ENCODE assay signal across 8 cellular contexts in genomic region chr2:128027278-128027800, GRCh38. TPM values are rescaled to one million over a fixed set of nuclear protein-coding genes. Genes with fewer than 3 reads are reported as not detected.
DNase-seq lines count a peak whose midpoint lies in the region; ATAC-seq and TF ChIP-seq lines count a peak whose summit lies in the region.

No MANE protein-coding gene starts in this region.

- H3K4me3 ChIP-seq in GM06990 (replicated peaks; ENCODE audit: low read depth, low read length) (peak overlapping the region; percentile 96), osteoblast (ENCODE audit: insufficient read depth, low read length) (peak overlapping the region; percentile 94), testis (peak overlapping the region; percentile 98 to 100)

- WGBS in testis, 2 donors = 0% methylated on average over 18 of the region's 51 CpGs; no CpG with 5 or more reads in 1 of the 2 donors

- no peak for TF ChIP-seq POLR2A in testis (IDR thresholded peaks at IDR 0.05)

- no peaks in the 10 kb centered on the region for H4K20me1 ChIP-seq in osteoblast (ENCODE audit: insufficient read depth, low read length)

- H3K36me3 ChIP-seq in GM06990 (ENCODE audit: control insufficient read depth, insufficient read depth, low read length) (no peaks in the 10 kb centered on the region; the same call in 1 of the 2 replicates), osteoblast (ENCODE audit: insufficient read depth, low read length) (no peaks in the 10 kb centered on the region), testis (ENCODE audit: low read depth, missing control alignments) (no peaks in the 10 kb centered on the region)

- peak; percentile 87 for ATAC-seq in HG02642 (IDR thresholded peaks at IDR 0.05; ENCODE audit: poor library complexity, unreplicated experiment)
- ATAC-seq in SK-N-SH treated with all-trans-retinoic acid at 6 μM for 48 hours = peak; percentile 87

- no peak for TF ChIP-seq CTCF in GM06990 (IDR thresholded peaks at IDR 0.05; ENCODE audit: insufficient read depth, low read length, poor library complexity, severe bottlenecking)
- no peak for TF ChIP-seq CTCF in osteoblast (IDR thresholded peaks at IDR 0.05; ENCODE audit: extremely low read depth, low read depth, low read length)
- no peak for TF ChIP-seq CTCF in testis (IDR thresholded peaks at IDR 0.05)

- H3K4me2 ChIP-seq in osteoblast (ENCODE audit: insufficient read depth, low read length) = peak overlapping the region; percentile 84

- peak overlapping the region; percentile 86 for H2AFZ ChIP-seq in osteoblast (ENCODE audit: low read length)

- H3K36me3 Mint-ChIP-seq in activated naive CD8-positive, alpha-beta T cell = no peaks in the 10 kb centered on the region

- peak overlapping the region; percentile 86 for H3K4me3 Mint-ChIP-seq in activated naive CD8-positive, alpha-beta T cell

- no peak overlapping the region for H3K27ac Mint-ChIP-seq in activated naive CD8-positive, alpha-beta T cell

- no peaks in the 10 kb centered on the region for H3K9me3 Mint-ChIP-seq in activated naive CD8-positive, alpha-beta T cell (ENCODE audit: low read depth)

- DNase-seq in GM06990 (ENCODE audit: extremely low read depth, insufficient read length) (peak; percentile 100), NCI-H1092 treated with DMSO at 0.1 percent for 48 hours (lab: John Stamatoyannopoulos, UW) (peak; percentile 92), head of caudate nucleus (peak; percentile 96 to 100 (median 99)), osteoblast (ENCODE audit: insufficient read length, low spot score, missing footprints) (peak; percentile 100), testis (peak; percentile 99)

- peaks cover 36% of the 10 kb centered on the region for H3K79me2 ChIP-seq in osteoblast (ENCODE audit: insufficient read depth, low read length)

- peaks cover 19% of the 10 kb centered on the region for H3K4me1 Mint-ChIP-seq in activated naive CD8-positive, alpha-beta T cell (ENCODE audit: low read depth)

- no peaks in the 10 kb centered on the region for H3K27me3 Mint-ChIP-seq in activated naive CD8-positive, alpha-beta T cell

- no peaks in the 10 kb centered on the region for H3K9me3 ChIP-seq in osteoblast (ENCODE audit: low read depth, low read length)
- H3K9me3 ChIP-seq in testis = no peaks in the 10 kb centered on the region

- H3K27me3 ChIP-seq in GM06990 (replicated peaks; ENCODE audit: control insufficient read depth, insufficient read depth, low read length) (no peaks in the 10 kb centered on the region), osteoblast (ENCODE audit: insufficient read depth, low read length) (no peaks in the 10 kb centered on the region), testis (no peaks in the 10 kb centered on the region)

- H3K27ac ChIP-seq in osteoblast (ENCODE audit: low read depth, low read length) = peak overlapping the region; percentile 61
- peak overlapping the region; percentile 92 to 95 for H3K27ac ChIP-seq in testis

- H3K4me1 ChIP-seq in osteoblast (ENCODE audit: insufficient read depth, low read length) (peaks cover 3% of the 10 kb centered on the region), testis (peaks cover 15% of the 10 kb centered on the region)

- intact Hi-C loops in head of caudate nucleus (cut with DNase I) (loop anchor here (10.0 kb wide), 1 partner anchor 143 kb away; the partner anchor contains the start of gene AMMECR1L), testis (cut with DNase I; ENCODE audit: low total_unique reads) (no loop called here)

TF ChIP-seq in SK-N-SH treated with all-trans-retinoic acid at 6 μM for 48 hours, 23 proteins besides CTCF, POLR2A, EP300 and RAD21:
- no peak for TF ChIP-seq ISL1 (CRISPR knock-in tag; IDR thresholded peaks at IDR 0.05)
- no peak for TF ChIP-seq ESRRG (CRISPR knock-in tag; IDR thresholded peaks at IDR 0.05)
- no peak for TF ChIP-seq TCF4 (CRISPR knock-in tag; IDR thresholded peaks at IDR 0.05; ENCODE audit: borderline replicate concordance)
- no peak for TF ChIP-seq CSDC2 (CRISPR knock-in tag; IDR thresholded peaks at IDR 0.05)
- no peak for TF ChIP-seq ZNF565 (CRISPR knock-in tag; conservative IDR thresholded peaks at IDR 0.05; ENCODE audit: low read depth)
- TF ChIP-seq, protein P1, sequence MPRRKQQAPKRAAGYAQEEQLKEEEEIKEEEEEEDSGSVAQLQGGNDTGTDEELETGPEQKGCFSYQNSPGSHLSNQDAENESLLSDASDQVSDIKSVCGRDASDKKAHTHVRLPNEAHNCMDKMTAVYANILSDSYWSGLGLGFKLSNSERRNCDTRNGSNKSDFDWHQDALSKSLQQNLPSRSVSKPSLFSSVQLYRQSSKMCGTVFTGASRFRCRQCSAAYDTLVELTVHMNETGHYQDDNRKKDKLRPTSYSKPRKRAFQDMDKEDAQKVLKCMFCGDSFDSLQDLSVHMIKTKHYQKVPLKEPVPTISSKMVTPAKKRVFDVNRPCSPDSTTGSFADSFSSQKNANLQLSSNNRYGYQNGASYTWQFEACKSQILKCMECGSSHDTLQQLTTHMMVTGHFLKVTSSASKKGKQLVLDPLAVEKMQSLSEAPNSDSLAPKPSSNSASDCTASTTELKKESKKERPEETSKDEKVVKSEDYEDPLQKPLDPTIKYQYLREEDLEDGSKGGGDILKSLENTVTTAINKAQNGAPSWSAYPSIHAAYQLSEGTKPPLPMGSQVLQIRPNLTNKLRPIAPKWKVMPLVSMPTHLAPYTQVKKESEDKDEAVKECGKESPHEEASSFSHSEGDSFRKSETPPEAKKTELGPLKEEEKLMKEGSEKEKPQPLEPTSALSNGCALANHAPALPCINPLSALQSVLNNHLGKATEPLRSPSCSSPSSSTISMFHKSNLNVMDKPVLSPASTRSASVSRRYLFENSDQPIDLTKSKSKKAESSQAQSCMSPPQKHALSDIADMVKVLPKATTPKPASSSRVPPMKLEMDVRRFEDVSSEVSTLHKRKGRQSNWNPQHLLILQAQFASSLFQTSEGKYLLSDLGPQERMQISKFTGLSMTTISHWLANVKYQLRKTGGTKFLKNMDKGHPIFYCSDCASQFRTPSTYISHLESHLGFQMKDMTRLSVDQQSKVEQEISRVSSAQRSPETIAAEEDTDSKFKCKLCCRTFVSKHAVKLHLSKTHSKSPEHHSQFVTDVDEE (CRISPR knock-in tag; IDR thresholded peaks at IDR 0.05) = no peak
- no peak for TF ChIP-seq ZNF8 (CRISPR knock-in tag; IDR thresholded peaks at IDR 0.05)
- no peak for TF ChIP-seq PPARA (CRISPR knock-in tag; IDR thresholded peaks at IDR 0.05; ENCODE audit: borderline replicate concordance)
- TF ChIP-seq RARB (CRISPR knock-in tag; IDR thresholded peaks at IDR 0.05) = no peak
- TF ChIP-seq PATZ1 (CRISPR knock-in tag; IDR thresholded peaks at IDR 0.05; ENCODE audit: borderline replicate concordance) = no peak
- no peak for TF ChIP-seq OSR1 (CRISPR knock-in tag; IDR thresholded peaks at IDR 0.05)
TF ChIP-seq in SK-N-SH treated with all-trans-retinoic acid at 6 μM for 48 hours: peak in this region for 0.

RNA-seq across cellular contexts. Expression of gene SAP130, which starts 0.5 kb away (rescaled TPM):
- total RNA-seq in osteoblast = 5.4 and 6.5 TPM in 2 replicates
- 10 to 100 TPM; 82.4 to 85.7 TPM for total RNA-seq in testis
- 129 TPM for polyA plus RNA-seq in testis (ENCODE audit: insufficient read depth, low read depth, low replicate concordance)

Comparison
In these comparisons a context has a peak if more than half of its experiments do, and no peak if none do; other contexts are left out.
1. Peak in every context shown above with its lines: DNase-seq, ATAC-seq, H3K4me3 ChIP-seq and H3K27ac ChIP-seq.
2. RNA of gene SAP130, which starts 0.5 kb away (total RNA-seq): 82.4 to 85.7 TPM in testis; 5.4 to 6.5 TPM in osteoblast; every median in the first group is over 10 times any median in the second.